Comparison of ENCODE assay signal across 2 cellular contexts in the genomic region with DNA sequence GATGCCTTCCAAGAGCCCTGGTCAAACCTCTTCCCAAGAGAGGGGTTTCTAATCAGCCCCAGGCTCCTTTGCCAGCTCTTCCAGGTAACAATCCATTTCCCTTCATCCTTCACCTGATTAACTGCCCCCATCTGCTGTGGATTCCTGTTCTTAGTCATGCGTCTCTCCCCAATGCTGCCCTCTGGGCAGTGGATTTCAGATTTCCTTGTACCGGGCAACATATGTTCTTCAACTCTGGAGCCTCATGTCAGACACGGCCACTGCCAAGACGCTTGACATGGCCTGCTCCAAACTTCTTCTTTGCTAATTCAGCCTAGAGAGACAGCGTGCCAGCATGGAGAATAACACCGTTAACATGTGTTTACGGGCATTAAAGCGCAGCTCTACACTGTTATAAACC.
TF ChIP-seq lines count a peak whose summit lies in the region.

No MANE protein-coding gene starts in this region.

TF ChIP-seq in GM23338, 12 proteins besides CTCF, POLR2A, EP300 and RAD21:
- TF ChIP-seq, protein P1, sequence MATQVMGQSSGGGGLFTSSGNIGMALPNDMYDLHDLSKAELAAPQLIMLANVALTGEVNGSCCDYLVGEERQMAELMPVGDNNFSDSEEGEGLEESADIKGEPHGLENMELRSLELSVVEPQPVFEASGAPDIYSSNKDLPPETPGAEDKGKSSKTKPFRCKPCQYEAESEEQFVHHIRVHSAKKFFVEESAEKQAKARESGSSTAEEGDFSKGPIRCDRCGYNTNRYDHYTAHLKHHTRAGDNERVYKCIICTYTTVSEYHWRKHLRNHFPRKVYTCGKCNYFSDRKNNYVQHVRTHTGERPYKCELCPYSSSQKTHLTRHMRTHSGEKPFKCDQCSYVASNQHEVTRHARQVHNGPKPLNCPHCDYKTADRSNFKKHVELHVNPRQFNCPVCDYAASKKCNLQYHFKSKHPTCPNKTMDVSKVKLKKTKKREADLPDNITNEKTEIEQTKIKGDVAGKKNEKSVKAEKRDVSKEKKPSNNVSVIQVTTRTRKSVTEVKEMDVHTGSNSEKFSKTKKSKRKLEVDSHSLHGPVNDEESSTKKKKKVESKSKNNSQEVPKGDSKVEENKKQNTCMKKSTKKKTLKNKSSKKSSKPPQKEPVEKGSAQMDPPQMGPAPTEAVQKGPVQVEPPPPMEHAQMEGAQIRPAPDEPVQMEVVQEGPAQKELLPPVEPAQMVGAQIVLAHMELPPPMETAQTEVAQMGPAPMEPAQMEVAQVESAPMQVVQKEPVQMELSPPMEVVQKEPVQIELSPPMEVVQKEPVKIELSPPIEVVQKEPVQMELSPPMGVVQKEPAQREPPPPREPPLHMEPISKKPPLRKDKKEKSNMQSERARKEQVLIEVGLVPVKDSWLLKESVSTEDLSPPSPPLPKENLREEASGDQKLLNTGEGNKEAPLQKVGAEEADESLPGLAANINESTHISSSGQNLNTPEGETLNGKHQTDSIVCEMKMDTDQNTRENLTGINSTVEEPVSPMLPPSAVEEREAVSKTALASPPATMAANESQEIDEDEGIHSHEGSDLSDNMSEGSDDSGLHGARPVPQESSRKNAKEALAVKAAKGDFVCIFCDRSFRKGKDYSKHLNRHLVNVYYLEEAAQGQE (IDR thresholded peaks at IDR 0.05; ENCODE audit: unreplicated experiment): no peak
- TF ChIP-seq EZH2 (IDR thresholded peaks at IDR 0.05; ENCODE audit: low read depth, unreplicated experiment) (no peak), NANOG (IDR thresholded peaks at IDR 0.05; ENCODE audit: borderline replicate concordance) (no peak), ZNF114 (CRISPR knock-in tag; IDR thresholded peaks at IDR 0.05) (no peak), EZH2phosphoT487 (IDR thresholded peaks at IDR 0.05; ENCODE audit: unreplicated experiment) (no peak), ZNF331 (CRISPR knock-in tag; IDR thresholded peaks at IDR 0.05; ENCODE audit: low read depth) (no peak), POLR2AphosphoS5 (IDR thresholded peaks at IDR 0.05; ENCODE audit: low read depth) (no peak)

TF ChIP-seq in WTC11, 78 proteins besides CTCF, POLR2A, EP300 and RAD21:
- peak; percentile 58; the same call in 1 of the 2 replicates for TF ChIP-seq ZNF317 (CRISPR knock-in tag; IDR thresholded peaks at IDR 0.05; ENCODE audit: borderline replicate concordance, low read depth)
- TF ChIP-seq USF1 (CRISPR knock-in tag; IDR thresholded peaks at IDR 0.05): no peak
